1 cellular context compared by ENCODE assay signal in the genomic region with DNA sequence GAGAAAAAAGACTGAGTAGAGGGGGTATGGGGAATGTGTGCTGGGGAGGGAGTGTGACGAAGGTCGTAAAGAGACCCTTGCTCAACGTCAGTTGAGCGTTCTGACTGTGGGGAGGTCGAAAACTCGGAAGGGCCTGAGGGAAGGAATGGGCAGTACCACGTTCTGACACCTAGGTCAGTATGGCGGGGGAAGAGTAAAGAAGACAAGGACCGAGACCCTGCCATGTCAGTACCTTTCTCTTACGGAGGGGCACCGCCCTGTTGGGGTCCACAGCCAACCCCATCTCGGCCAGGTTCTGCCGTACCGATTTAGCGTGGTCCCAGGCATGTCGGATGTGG.
TF ChIP-seq lines count a peak whose summit lies in the region.

No MANE protein-coding gene starts in this region.

TF ChIP-seq in IMR-90, 13 proteins besides CTCF, POLR2A, EP300 and RAD21:
- TF ChIP-seq NFE2L2 (IDR thresholded peaks at IDR 0.05; ENCODE audit: low read depth, low read length) (no peak), RCOR1 (IDR thresholded peaks at IDR 0.05; ENCODE audit: insufficient replicate concordance, low read length) (no peak), MAZ (IDR thresholded peaks at IDR 0.05; ENCODE audit: borderline replicate concordance, low read depth, low read length) (no peak), BHLHE40 (IDR thresholded peaks at IDR 0.05; ENCODE audit: low read depth, low read length) (no peak), RFX5 (IDR thresholded peaks at IDR 0.05; ENCODE audit: low read depth, low read length) (no peak), CHD1 (IDR thresholded peaks at IDR 0.05; ENCODE audit: low read depth, low read length) (no peak)
